In the genomic region with DNA sequence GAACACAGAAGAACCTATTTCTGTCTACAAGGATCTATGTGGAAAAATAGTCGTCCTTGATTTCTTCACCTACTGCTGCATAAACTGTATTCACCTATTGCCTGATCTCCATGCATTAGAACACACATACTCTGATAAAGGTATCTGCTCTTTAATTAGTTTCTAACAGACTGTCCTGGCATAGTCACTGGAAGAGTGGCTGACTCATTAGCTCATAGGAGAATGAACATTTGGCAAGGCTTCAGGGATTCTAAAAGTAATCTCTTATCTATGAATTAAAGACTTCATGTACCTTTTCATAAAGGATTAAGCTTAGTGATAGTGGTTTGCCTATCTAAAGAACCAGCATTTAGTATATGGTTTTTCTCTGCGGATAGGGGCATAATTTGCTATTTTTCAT, we compare ENCODE assay signal across 14 cellular contexts. TPM values are rescaled to one million over a fixed set of nuclear protein-coding genes. Genes with fewer than 3 reads are reported as not detected.
A peak's percentile ranks its signal among the peaks of the same experiment; 100 is the strongest.
DNase-seq lines count a peak whose midpoint lies in the region; ATAC-seq lines count a peak whose summit lies in the region.
"Had no signal": no experiment of that assay in that cellular context is flagged by ENCODE, and none has a peak within 500 bp of the region (broad histone marks: within the 10 kb centered on the region; RNA-seq: fewer than 3 reads in every experiment).

No MANE protein-coding gene starts in this region.

- H3K36me3 Mint-ChIP-seq in central memory CD8-positive, alpha-beta T cell (ENCODE audit: insufficient read depth): peaks cover 44% of the 10 kb centered on the region

- H3K36me3 ChIP-seq in GM23248 (ENCODE audit: low read depth) (peaks cover 19% of the 10 kb centered on the region), mesenchymal stem cell (ENCODE audit: control insufficient read depth in 1 of 2, insufficient read depth in 2 of 2, low read depth in 1 of 2, low read length in 2 of 2) (peaks cover 0 to 33% of the 10 kb centered on the region in 2 experiments)

- no peak overlapping the region for H3K4me2 ChIP-seq in GM23248 (ENCODE audit: unreplicated experiment)
- no peak overlapping the region for H3K4me2 ChIP-seq in mesenchymal stem cell (ENCODE audit: low read length, poor library complexity, severe bottlenecking)

- H2BK5ac ChIP-seq in mesenchymal stem cell (ENCODE audit: low read depth, low read length, poor library complexity, severe bottlenecking): no peak overlapping the region

- H3K4me1 ChIP-seq in GM23248 (ENCODE audit: insufficient read depth) (peaks cover 24% of the 10 kb centered on the region), mesenchymal stem cell (ENCODE audit: control insufficient read depth, insufficient read depth, low read depth, low read length) (peaks cover 6% of the 10 kb centered on the region)

- peaks cover 39% of the 10 kb centered on the region for H3K4me1 Mint-ChIP-seq in central memory CD8-positive, alpha-beta T cell

- H3K4me3 Mint-ChIP-seq in central memory CD8-positive, alpha-beta T cell: no peak overlapping the region
- H3K4me3 Mint-ChIP-seq: naive thymus-derived CD4-positive, alpha-beta T cell; stimulated activated naive CD8-positive, alpha-beta T cell treated with anti-CD3 and anti-CD28 coated beads, Interleukin-15, Interleukin-2, amounts not matched to agents 100 ng/mL and 50 ng/mL, for 24 hours had no signal

- H3K18ac ChIP-seq in mesenchymal stem cell (ENCODE audit: low read depth in 1 of 2, low read length in 2 of 2): no peak overlapping the region

- no peak overlapping the region for H2BK15ac ChIP-seq in mesenchymal stem cell (ENCODE audit: low read depth, poor library complexity, severe bottlenecking)

- no peaks in the 10 kb centered on the region for H3K9me3 ChIP-seq in GM23248 (ENCODE audit: low read depth)
- no peaks in the 10 kb centered on the region for H3K9me3 ChIP-seq in mesenchymal stem cell (ENCODE audit: control insufficient read depth, low read length)
- H3K9me3 ChIP-seq: sigmoid colon had no signal

- H2BK12ac ChIP-seq in mesenchymal stem cell (ENCODE audit: low read length in 2 of 2): no peak overlapping the region

- H3K9me3 Mint-ChIP-seq in central memory CD8-positive, alpha-beta T cell: peaks cover 6% of the 10 kb centered on the region

- H3F3A ChIP-seq in GM23248 (ENCODE audit: insufficient read depth): no peaks in the 10 kb centered on the region

- no peak overlapping the region for H4K8ac ChIP-seq in mesenchymal stem cell (ENCODE audit: low read length)

- H2AK5ac ChIP-seq in mesenchymal stem cell (ENCODE audit: low read length, severe bottlenecking): no peak overlapping the region

- H3K27ac Mint-ChIP-seq in central memory CD8-positive, alpha-beta T cell (ENCODE audit: low read depth): peak overlapping the region; percentile 58
- H3K27ac Mint-ChIP-seq: stimulated activated naive CD8-positive, alpha-beta T cell treated with anti-CD3 and anti-CD28 coated beads, Interleukin-15, Interleukin-2, amounts not matched to agents 100 ng/mL and 50 ng/mL, for 24 hours had no signal

- no peak overlapping the region for H3K14ac ChIP-seq in mesenchymal stem cell (ENCODE audit: low read length in 2 of 2)

- H3K9ac ChIP-seq in GM23248: no peak overlapping the region
- H3K9ac ChIP-seq in mesenchymal stem cell (ENCODE audit: low read length): no peak overlapping the region

- H3K9me2 ChIP-seq in GM23248 (ENCODE audit: insufficient read depth): no peaks in the 10 kb centered on the region

- DNase-seq in GM23248 (peak; percentile 64), OCI-M1 (lab: John Stamatoyannopoulos, UW) (peak; percentile 43), mesenchymal stem cell (peak; percentile 14), DMS114 treated with DMSO at 0.1 percent for 48 hours (lab: John Stamatoyannopoulos, UW; ENCODE audit: unreplicated experiment) (no peak)
- no peak for DNase-seq in central memory CD8-positive, alpha-beta T cell (ENCODE audit: low spot score in 2 of 2)
- DNase-seq: activated CD4-positive, CD25-positive, alpha-beta regulatory T cell treated with anti-CD3 and anti-CD28 coated beads, Interleukin-2, amount 50 U/mL, for 72 hours; H7; MM.1S; naive thymus-derived CD4-positive, alpha-beta T cell; sigmoid colon had no signal

- in situ Hi-C loops in GM23248 (cut with MboI): no loop called here

- H3K27ac ChIP-seq in GM23248 (no peak overlapping the region), mesenchymal stem cell (ENCODE audit: low read length, poor library complexity, severe bottlenecking) (no peak overlapping the region)
- H3K27ac ChIP-seq: sigmoid colon had no signal

- H3K4ac ChIP-seq in mesenchymal stem cell (ENCODE audit: low read depth in 1 of 2, low read length in 2 of 2): no peak overlapping the region

- H2AFZ ChIP-seq in GM23248 (no peak overlapping the region), mesenchymal stem cell (ENCODE audit: low read depth, low read length) (no peak overlapping the region)

- H3K4me3 ChIP-seq in GM23248 (no peak overlapping the region), mesenchymal stem cell (ENCODE audit: insufficient read depth in 1 of 2, low read depth in 1 of 2, low read length in 2 of 2) (no peak overlapping the region)
- H3K4me3 ChIP-seq: adrenal gland, sigmoid colon had no signal

- WGBS in GM23248 (ENCODE audit: low coverage in 1 of 2, low lambda C conversion rate in 2 of 2, missing lambda C conversion rate in 2 of 2), 2 experiments: 76 to 78% methylated on average over 2 of the region's 2 CpGs
- 62% methylated on average over 1 of the region's 2 CpGs for WGBS in mesenchymal stem cell

- H3K27me3 ChIP-seq in GM23248 (replicated peaks; ENCODE audit: insufficient read depth): no peaks in the 10 kb centered on the region
- H3K27me3 ChIP-seq in mesenchymal stem cell (ENCODE audit: control insufficient read depth in 1 of 2, insufficient read depth in 1 of 2, low read length in 2 of 2): no peaks in the 10 kb centered on the region
- H3K27me3 ChIP-seq: adrenal gland, sigmoid colon had no signal

- H4K20me1 ChIP-seq in GM23248 (ENCODE audit: insufficient read depth): no peaks in the 10 kb centered on the region

- no peak overlapping the region for H3K23ac ChIP-seq in mesenchymal stem cell (ENCODE audit: low read length in 2 of 2)

- no peaks in the 10 kb centered on the region for H3K27me3 Mint-ChIP-seq in central memory CD8-positive, alpha-beta T cell
- H3K27me3 Mint-ChIP-seq: naive thymus-derived CD4-positive, alpha-beta T cell; stimulated activated naive CD8-positive, alpha-beta T cell treated with anti-CD3 and anti-CD28 coated beads, Interleukin-15, Interleukin-2, amounts not matched to agents 100 ng/mL and 50 ng/mL, for 24 hours had no signal

- peaks cover 13% of the 10 kb centered on the region for H3K79me1 ChIP-seq in mesenchymal stem cell (replicated peaks; ENCODE audit: low read length, poor library complexity, severe bottlenecking)

- no peak overlapping the region for H4K91ac ChIP-seq in mesenchymal stem cell (ENCODE audit: low read length)

- H3K79me2 ChIP-seq in GM23248 (ENCODE audit: insufficient read depth): peaks cover 58% of the 10 kb centered on the region

- ATAC-seq in central memory CD8-positive, alpha-beta T cell (replicated peaks; ENCODE audit: extremely low read depth, poor library complexity, severe bottlenecking): no peak
- no peak for ATAC-seq in HG03159 (IDR thresholded peaks at IDR 0.05; ENCODE audit: unreplicated experiment)
- no peak for ATAC-seq in GM18909 (IDR thresholded peaks at IDR 0.05; ENCODE audit: poor library complexity, unreplicated experiment)
- ATAC-seq: naive thymus-derived CD4-positive, alpha-beta T cell had no signal

- no peak overlapping the region for H2BK120ac ChIP-seq in mesenchymal stem cell (ENCODE audit: low read depth, low read length)

RNA-seq across cellular contexts. Expression of gene NHLRC2, which starts 4.1 kb away (rescaled TPM):
- 10.2 and 20.7 TPM in 2 replicates for total RNA-seq in GM23248 (2014; rRNA removed; shearing (Covaris generic))
- polyA plus RNA-seq in GM23248 (2016; fragmentation: Nextera tagmentation; extraction: Ambion mirVana): 9.0 and 10.1 TPM in 2 replicates
- polyA plus RNA-seq in mesenchymal stem cell (2013, experiment 1 of 2): 5.2 TPM
- polyA plus RNA-seq in mesenchymal stem cell (2013, experiment 2 of 2): 5.1 TPM

RNA-seq across cellular contexts. Expression of gene DCLRE1A, which starts 4.7 kb away (rescaled TPM):
- 3.2 and 4.0 TPM in 2 replicates for total RNA-seq in GM23248 (2014; rRNA removed; shearing (Covaris generic))
- polyA plus RNA-seq in GM23248 (2016; fragmentation: Nextera tagmentation; extraction: Ambion mirVana): 2.5 and 2.6 TPM in 2 replicates
- 1.9 TPM for polyA plus RNA-seq in mesenchymal stem cell (2013, experiment 1 of 2)
- 1.9 TPM for polyA plus RNA-seq in mesenchymal stem cell (2013, experiment 2 of 2)

Comparison
In these comparisons a context has a peak if more than half of its experiments do, and no peak if none do; other contexts are left out.
1. DNase-seq: peak in GM23248 (single experiment), OCI-M1 (single experiment) and mesenchymal stem cell (single experiment); none in central memory CD8-positive, alpha-beta T cell (0 of 2) and DMS114 treated with DMSO at 0.1 percent for 48 hours (single experiment).